In genomic region chr2:144629937-144630336, GRCh38 we compare ENCODE assay signal across 17 cellular contexts.
"Had no signal": no experiment of that assay in that cellular context is flagged by ENCODE, and none has a peak within 500 bp of the region (broad histone marks: within the 10 kb centered on the region; RNA-seq: fewer than 3 reads in every experiment).

No MANE protein-coding gene starts in this region.

- H3K9me3 ChIP-seq: adrenal gland, ovary had no signal

- DNase-seq: activated CD4-positive, alpha-beta T cell treated with anti-CD3 and anti-CD28 coated beads for 48 hours; activated CD8-positive, alpha-beta T cell treated with anti-CD3 and anti-CD28 coated beads for 36 hours; activated effector memory CD4-positive, alpha-beta T cell treated with Interleukin-2 at 50 U/mL for 16 hours; activated naive CD4-positive, alpha-beta T cell treated with anti-CD3 and anti-CD28 coated beads, Interleukin-2, amount 50 U/mL, for 16 hours; activated T-cell treated with anti-CD3 and anti-CD28 coated beads, Interleukin-2, amount 50 U/mL, for 4 hours; adrenal gland; dorsolateral prefrontal cortex; heart left ventricle; immature natural killer cell; left colon; mammary epithelial cell; naive thymus-derived CD4-positive, alpha-beta T cell; ovary; stimulated activated CD4-positive, alpha-beta T cell treated with anti-CD3 and anti-CD28 coated beads, Interleukin-4, amount 100 ng/mL, for 1 hour had no signal

- H3K4me1 ChIP-seq: tibial nerve had no signal

- H3K27me3 ChIP-seq: adrenal gland, cardiac muscle cell, dorsolateral prefrontal cortex, heart left ventricle, ovary, tibial nerve had no signal

- H3K27ac ChIP-seq: adrenal gland, cardiac muscle cell, dorsolateral prefrontal cortex, heart left ventricle, ovary, tibial nerve had no signal

- H3K36me3 ChIP-seq: adrenal gland, cardiac muscle cell, heart left ventricle, ovary, tibial nerve had no signal

- ATAC-seq: activated CD8-positive, alpha-beta T cell treated with anti-CD3 and anti-CD28 coated beads for 36 hours; activated T-cell treated with anti-CD3 and anti-CD28 coated beads, Interleukin-2, amount 50 U/mL, for 4 hours; left colon; naive thymus-derived CD4-positive, alpha-beta T cell; WTC11 had no signal

- H3K4me3 ChIP-seq: adrenal gland, cardiac muscle cell, dorsolateral prefrontal cortex, heart left ventricle, ovary, tibial nerve had no signal
